14 cellular contexts compared by ENCODE assay signal in genomic region chr4:7294176-7294756, GRCh38.
A peak's percentile ranks its signal among the peaks of the same experiment; 100 is the strongest.
DNase-seq lines count a peak whose midpoint lies in the region; ATAC-seq, FAIRE-seq and TF ChIP-seq lines count a peak whose summit lies in the region.
"Had no signal": no experiment of that assay in that cellular context is flagged by ENCODE, and none has a peak within 500 bp of the region (broad histone marks: within the 10 kb centered on the region; RNA-seq: fewer than 3 reads in every experiment).

No MANE protein-coding gene starts in this region.

- no peak overlapping the region for H3K9ac ChIP-seq in GM12878 (ENCODE audit: control insufficient read depth, insufficient read depth, low read length)

- H4K20me1 ChIP-seq in GM12878 (ENCODE audit: control insufficient read depth, insufficient read depth): no peaks in the 10 kb centered on the region

- no peaks in the 10 kb centered on the region for H3K36me3 ChIP-seq in GM12878 (ENCODE audit: control insufficient read depth in 2 of 2, insufficient read depth in 2 of 2, low read length in 1 of 2)

- no peaks in the 10 kb centered on the region for H3K79me2 ChIP-seq in GM12878 (ENCODE audit: control insufficient read depth, insufficient read depth, low read length)

- no peak overlapping the region for H3K27ac Mint-ChIP-seq in activated naive CD8-positive, alpha-beta T cell treated with anti-CD3 and anti-CD28 coated beads, Interleukin-2, amount 10 ng/mL, durations not matched to agents 7 days and 5 days
- no peak overlapping the region for H3K27ac Mint-ChIP-seq in activated naive CD8-positive, alpha-beta T cell treated with anti-CD3 and anti-CD28 coated beads for 36 hours
- H3K27ac Mint-ChIP-seq in stimulated activated naive B cell treated with anti-CD40 and anti-IgM and Interleukin-4, amounts not matched to agents 10 μg/mL and 1 μg/mL and 100 μg/mL, for 72 hours: no peak overlapping the region
- H3K27ac Mint-ChIP-seq: IgD-negative memory B cell had no signal

- SMC1A ChIA-PET in GM12878 (lab: Charles Lee; ENCODE audit: uncharacterized antibody, unreplicated experiment): no interaction called here

- no peak overlapping the region for H3K4me3 ChIP-seq in GM12878

- H3K27ac ChIP-seq in GM12878 (ENCODE audit: control insufficient read depth, insufficient read depth): no peak overlapping the region
- H3K27ac ChIP-seq: C4-2B had no signal

- TF ChIP-seq EP300 in GM12878 (IDR thresholded peaks at IDR 0.05; ENCODE audit: borderline replicate concordance in 1 of 2, control insufficient read depth in 1 of 2, low read depth in 2 of 2, low read length in 2 of 2): no peak

- no peak for TF ChIP-seq RAD21 in GM12878 (IDR thresholded peaks at IDR 0.05; ENCODE audit: insufficient read depth, low read depth, low read length)

- H3K27me3 Mint-ChIP-seq in activated naive CD8-positive, alpha-beta T cell treated with anti-CD3 and anti-CD28 coated beads, Interleukin-2, amount 10 ng/mL, durations not matched to agents 7 days and 5 days: no peaks in the 10 kb centered on the region
- peaks cover 14% of the 10 kb centered on the region for H3K27me3 Mint-ChIP-seq in activated naive CD8-positive, alpha-beta T cell treated with anti-CD3 and anti-CD28 coated beads for 36 hours
- peaks cover 6 to 21% of the 10 kb centered on the region in 2 donors for H3K27me3 Mint-ChIP-seq in stimulated activated naive B cell treated with anti-CD40 and anti-IgM and Interleukin-4, amounts not matched to agents 10 μg/mL and 1 μg/mL and 100 μg/mL, for 72 hours
- H3K27me3 Mint-ChIP-seq: IgD-negative memory B cell had no signal

- in situ Hi-C loops in GM12878 (cut with MboI): no loop called here

- no TSS peak for BruUV-seq in GM12878 (replicated peaks; lab: Mats Ljungman, UMichigan)

- RAD21 ChIA-PET in GM12878 (lab: Charles Lee; ENCODE audit: unreplicated experiment): no interaction called here

- TF ChIP-seq CTCF in GM12878 (IDR thresholded peaks at IDR 0.05 in 2 of 3, conservative IDR thresholded peaks at IDR 0.05 in 1 of 3; ENCODE audit: control insufficient read depth in 2 of 3, extremely low read depth in 1 of 3, insufficient read depth in 1 of 3, low read depth in 3 of 3, low read length in 3 of 3): no peak

- no peaks in the 10 kb centered on the region for H3K4me1 ChIP-seq in GM12878 (ENCODE audit: control insufficient read depth, insufficient read depth, low read length)

- DNase-seq in activated naive CD8-positive, alpha-beta T cell treated with anti-CD3 and anti-CD28 coated beads, Interleukin-2, amount 10 ng/mL, durations not matched to agents 7 days and 5 days: no peak
- DNase-seq in activated naive CD8-positive, alpha-beta T cell treated with anti-CD3 and anti-CD28 coated beads for 36 hours: no peak
- DNase-seq in NAMALWA (ENCODE audit: low spot score) (peak; percentile 38), GM12878 (ENCODE audit: low read depth, low spot score) (no peak), putamen (ENCODE audit: low spot score) (no peak), GM19238 (ENCODE audit: insufficient read length, low spot score) (no peak), COR-L47 (lab: John Stamatoyannopoulos, UW) (no peak)
- DNase-seq in stimulated activated naive B cell treated with anti-CD40 and anti-IgM and Interleukin-4, amounts not matched to agents 10 μg/mL and 1 μg/mL and 100 μg/mL, for 72 hours: no peak
- DNase-seq: H7, NCI-H1417, NCI-H524, SHP77 had no signal

- no peaks in the 10 kb centered on the region for H3K9me3 ChIP-seq in GM12878 (replicated peaks; ENCODE audit: control insufficient read depth, insufficient read depth, low read length)

- no peak for FAIRE-seq in GM12878 (lab: Jason Lieb, UNC)

- no peak overlapping the region for H2AFZ ChIP-seq in GM12878 (ENCODE audit: control insufficient read depth, low read depth, low read length)

- no peak for TF ChIP-seq POLR2A in GM12878 (IDR thresholded peaks at IDR 0.05; ENCODE audit: low read depth, low read length)

- POLR2A ChIA-PET in activated naive CD8-positive, alpha-beta T cell treated with anti-CD3 and anti-CD28 coated beads, Interleukin-2, amount 10 ng/mL, durations not matched to agents 7 days and 5 days (lab: Charles Lee): no interaction called here
- POLR2A ChIA-PET in GM12878 (lab: Charles Lee): no interaction called here

- H3K4me3 Mint-ChIP-seq in activated naive CD8-positive, alpha-beta T cell treated with anti-CD3 and anti-CD28 coated beads, Interleukin-2, amount 10 ng/mL, durations not matched to agents 7 days and 5 days: no peak overlapping the region
- no peak overlapping the region for H3K4me3 Mint-ChIP-seq in activated naive CD8-positive, alpha-beta T cell treated with anti-CD3 and anti-CD28 coated beads for 36 hours
- H3K4me3 Mint-ChIP-seq in stimulated activated naive B cell treated with anti-CD40 and anti-IgM and Interleukin-4, amounts not matched to agents 10 μg/mL and 1 μg/mL and 100 μg/mL, for 72 hours: no peak overlapping the region
- H3K4me3 Mint-ChIP-seq: IgD-negative memory B cell had no signal

- CTCF ChIA-PET in GM12878 (lab: Yijun Ruan, JAX): no interaction called here

- H3K27me3 ChIP-seq in GM12878 (replicated peaks in 1 of 2; ENCODE audit: control insufficient read depth in 2 of 2, insufficient read depth in 2 of 2, low read length in 1 of 2): no peaks in the 10 kb centered on the region

- intact Hi-C loops in GM12878 (cut with micrococcal nuclease; ENCODE audit: unreplicated experiment): loop anchor here (2.0 kb wide), 1 partner anchor 101 kb away; the partner anchor contains the start of gene SORCS2

- no peaks in the 10 kb centered on the region for H3K36me3 Mint-ChIP-seq in activated naive CD8-positive, alpha-beta T cell treated with anti-CD3 and anti-CD28 coated beads, Interleukin-2, amount 10 ng/mL, durations not matched to agents 7 days and 5 days
- H3K36me3 Mint-ChIP-seq in activated naive CD8-positive, alpha-beta T cell treated with anti-CD3 and anti-CD28 coated beads for 36 hours: no peaks in the 10 kb centered on the region
- H3K36me3 Mint-ChIP-seq in stimulated activated naive B cell treated with anti-CD40 and anti-IgM and Interleukin-4, amounts not matched to agents 10 μg/mL and 1 μg/mL and 100 μg/mL, for 72 hours: no peaks in the 10 kb centered on the region
- H3K36me3 Mint-ChIP-seq: IgD-negative memory B cell had no signal

- no peak overlapping the region for H3K4me2 ChIP-seq in GM12878 (ENCODE audit: control insufficient read depth, insufficient read depth)

- peaks cover under 1% of the 10 kb centered on the region for H3K4me1 Mint-ChIP-seq in activated naive CD8-positive, alpha-beta T cell treated with anti-CD3 and anti-CD28 coated beads, Interleukin-2, amount 10 ng/mL, durations not matched to agents 7 days and 5 days
- H3K4me1 Mint-ChIP-seq in activated naive CD8-positive, alpha-beta T cell treated with anti-CD3 and anti-CD28 coated beads for 36 hours: no peaks in the 10 kb centered on the region
- no peaks in the 10 kb centered on the region for H3K4me1 Mint-ChIP-seq in stimulated activated naive B cell treated with anti-CD40 and anti-IgM and Interleukin-4, amounts not matched to agents 10 μg/mL and 1 μg/mL and 100 μg/mL, for 72 hours

- no peaks in the 10 kb centered on the region for H3K9me3 Mint-ChIP-seq in activated naive CD8-positive, alpha-beta T cell treated with anti-CD3 and anti-CD28 coated beads, Interleukin-2, amount 10 ng/mL, durations not matched to agents 7 days and 5 days
- no peaks in the 10 kb centered on the region for H3K9me3 Mint-ChIP-seq in activated naive CD8-positive, alpha-beta T cell treated with anti-CD3 and anti-CD28 coated beads for 36 hours
- peaks cover 0 to 2% of the 10 kb centered on the region in 2 donors for H3K9me3 Mint-ChIP-seq in stimulated activated naive B cell treated with anti-CD40 and anti-IgM and Interleukin-4, amounts not matched to agents 10 μg/mL and 1 μg/mL and 100 μg/mL, for 72 hours

- peak; percentile 27 for ATAC-seq in activated naive CD8-positive, alpha-beta T cell treated with anti-CD3 and anti-CD28 coated beads, Interleukin-2, amount 10 ng/mL, durations not matched to agents 7 days and 5 days (ENCODE audit: low read depth)
- no peak; the same call in 2 of the 3 replicates for ATAC-seq in GM12878
- ATAC-seq in stimulated activated naive B cell treated with anti-CD40 and anti-IgM and Interleukin-4, amounts not matched to agents 10 μg/mL and 1 μg/mL and 100 μg/mL, for 72 hours (replicated peaks): peak; percentile 36 to 42

- WGBS in GM12878 (ENCODE audit: insufficient coverage, insufficient replicate concordance, low lambda C conversion rate, missing lambda C conversion rate): 58% methylated on average over 7 of the region's 7 CpGs

TF ChIP-seq in GM12878, 131 proteins besides CTCF, POLR2A, EP300 and RAD21:
- TF ChIP-seq RUNX3 (IDR thresholded peaks at IDR 0.05; ENCODE audit: low read length) (no peak), SIX5 (IDR thresholded peaks at IDR 0.05; ENCODE audit: low read depth, low read length, severe bottlenecking) (no peak), YY1 (IDR thresholded peaks at IDR 0.05; ENCODE audit: low read depth, low read length) (no peak), NFXL1 (IDR thresholded peaks at IDR 0.05; ENCODE audit: borderline replicate concordance) (0 out of 2 replicates have a peak, but pooled peaks have one; percentile 73)
